Comparison of ENCODE assay signal across 25 cellular contexts in the genomic region with DNA sequence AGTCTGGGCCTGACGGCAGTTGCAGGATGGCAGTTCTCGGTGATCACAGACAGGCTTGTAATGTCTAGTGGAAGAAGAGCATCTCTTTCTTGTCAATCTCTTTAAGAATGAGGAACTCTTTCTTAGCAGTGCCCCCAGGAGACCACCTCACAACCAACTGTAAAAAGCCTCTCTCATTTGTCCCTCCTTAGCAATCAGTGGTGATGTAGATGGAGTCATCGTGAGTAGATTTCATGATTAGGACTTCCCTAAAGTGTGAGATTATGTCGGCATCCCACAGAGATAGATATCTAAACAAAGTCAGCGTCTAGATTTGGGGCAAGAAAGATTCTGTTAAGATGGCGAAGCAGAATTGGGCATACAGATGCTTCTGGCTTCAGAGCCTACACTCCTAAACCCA.
"Had no signal": no experiment of that assay in that cellular context is flagged by ENCODE, and none has a peak within 500 bp of the region (broad histone marks: within the 10 kb centered on the region; RNA-seq: fewer than 3 reads in every experiment).

No MANE protein-coding gene starts in this region.

- H3K36me3 ChIP-seq: brain microvascular endothelial cell, WERI-Rb-1 had no signal

- H3K27me3 ChIP-seq: brain microvascular endothelial cell, dorsolateral prefrontal cortex had no signal

- H3K4me3 ChIP-seq: coronary artery, dorsolateral prefrontal cortex had no signal

- H3K27ac ChIP-seq: brain microvascular endothelial cell, coronary artery, dorsolateral prefrontal cortex, WERI-Rb-1 had no signal

- DNase-seq: activated B cell treated with CpG ODN at 0.5 μM for 24 hours; activated CD4-positive, alpha-beta T cell treated with anti-CD3 and anti-CD28 coated beads for 48 hours; activated CD4-positive, alpha-beta T cell treated with anti-CD3 and anti-CD28 coated beads, Interleukin-2, amount 50 U/mL, for 1 hour; activated CD4-positive, alpha-beta T cell treated with anti-CD3 and anti-CD28 coated beads, Interleukin-2, amount 50 U/mL, for 48 hours; activated CD8-positive, alpha-beta memory T cell treated with anti-CD3 and anti-CD28 coated beads for 24 hours; activated CD8-positive, alpha-beta T cell treated with anti-CD3 and anti-CD28 coated beads for 36 hours; activated effector memory CD4-positive, alpha-beta T cell treated with Interleukin-2 at 50 U/mL for 16 hours; activated gamma-delta T cell treated with Interleukin-2 at 50 U/mL for 16 hours; activated naive CD4-positive, alpha-beta T cell treated with anti-CD3 and anti-CD28 coated beads, Interleukin-2, amount 50 U/mL, for 16 hours; activated naive CD4-positive, alpha-beta T cell treated with Interleukin-2 at 50 U/mL for 16 hours; activated T-cell treated with anti-CD3 and anti-CD28 coated beads, Interleukin-2, amount 50 U/mL, for 4 hours; amniotic stem cell; anterior cingulate cortex; brain microvascular endothelial cell; dorsolateral prefrontal cortex; effector memory CD4-positive, alpha-beta T cell; endodermal cell; foreskin fibroblast; head of caudate nucleus; T1000; WERI-Rb-1 had no signal

- ATAC-seq: activated CD4-positive, CD25-positive, alpha-beta regulatory T cell treated with anti-CD3 and anti-CD28 coated beads, Interleukin-2, amount 50 U/mL, for 24 hours; activated CD8-positive, alpha-beta T cell treated with anti-CD3 and anti-CD28 coated beads for 36 hours; activated T-cell treated with anti-CD3 and anti-CD28 coated beads, Interleukin-2, amount 50 U/mL, for 4 hours; activated T-helper 17 cell treated with anti-CD3 and anti-CD28 coated beads, Interleukin-2, amount 50 U/mL, for 72 hours; esophagus mucosa had no signal
